ENCODE assay signal across 8 cellular contexts in the genomic region with DNA sequence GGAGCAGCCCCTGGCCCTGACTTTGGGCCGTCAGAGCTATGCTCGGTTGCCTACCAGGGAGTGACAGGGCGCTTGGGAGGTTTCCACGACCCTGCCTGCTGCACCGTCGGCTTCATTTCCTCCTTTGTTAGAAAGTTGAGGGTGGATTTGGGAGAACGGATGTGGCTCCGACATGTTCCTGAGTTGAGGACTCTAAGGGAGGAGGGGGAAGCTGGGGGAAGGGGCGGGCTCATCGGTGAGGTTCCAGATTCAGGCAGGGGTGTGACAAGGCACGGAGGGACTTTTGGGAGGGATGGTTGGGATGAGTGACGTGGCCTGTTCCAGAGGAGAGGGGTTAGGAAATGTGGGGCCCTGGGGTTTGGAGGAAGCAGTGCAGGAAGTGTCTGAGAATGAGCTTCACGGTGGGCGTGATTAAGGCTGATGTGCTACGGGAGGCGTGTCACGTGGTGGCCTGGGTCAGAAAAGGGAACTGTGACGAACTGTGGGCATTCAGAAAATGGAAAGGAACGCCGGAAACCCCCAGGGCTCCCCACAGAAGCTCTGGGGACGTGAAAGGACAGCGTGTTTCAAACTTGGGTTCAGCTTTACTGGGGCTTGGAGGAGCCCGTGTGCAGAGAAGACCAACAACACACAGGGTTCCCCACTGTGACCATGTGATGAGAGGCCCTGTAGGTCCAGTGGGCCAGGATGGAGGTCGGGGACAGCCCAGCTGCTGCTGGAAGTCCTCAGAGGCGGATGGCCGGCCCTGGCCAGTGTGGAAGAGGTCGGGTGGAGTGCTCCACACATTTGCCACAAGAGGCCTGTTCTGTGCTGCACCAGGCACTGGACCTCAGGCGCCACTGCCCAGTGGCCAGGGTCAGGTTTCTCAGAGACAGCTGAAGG. TPM values are rescaled to one million over a fixed set of nuclear protein-coding genes. Genes with fewer than 3 reads are reported as not detected.
A peak's percentile ranks its signal among the peaks of the same experiment; 100 is the strongest.
DNase-seq lines count a peak whose midpoint lies in the region; ATAC-seq, FAIRE-seq and TF ChIP-seq lines count a peak whose summit lies in the region.

No MANE protein-coding gene starts in this region.

- H3K4me3 Mint-ChIP-seq in astrocyte (ENCODE audit: unreplicated experiment) (no peak overlapping the region), mesothelial cell of epicardium (peak overlapping the region; percentile 9)

- H3K4me3 ChIP-seq in astrocyte (ENCODE audit: insufficient read depth, low read depth, low read length): no peak overlapping the region

- H2AFZ ChIP-seq in astrocyte (ENCODE audit: low read depth, low read length): peak overlapping the region; percentile 58

- peak overlapping the region; percentile 68 for H3K9ac ChIP-seq in astrocyte (ENCODE audit: low read length)

- H4K20me1 ChIP-seq in astrocyte (ENCODE audit: insufficient read depth, low read length): peaks cover 3% of the 10 kb centered on the region

- no peaks in the 10 kb centered on the region for H3K36me3 ChIP-seq in astrocyte (ENCODE audit: insufficient read depth, low read length)

- H3K27me3 ChIP-seq in astrocyte (ENCODE audit: insufficient read depth, low read length): no peaks in the 10 kb centered on the region

- H3K27ac ChIP-seq in astrocyte (ENCODE audit: low read depth, low read length): peak overlapping the region; percentile 83

- H3K9me3 Mint-ChIP-seq in astrocyte (ENCODE audit: unreplicated experiment): peaks cover 2% of the 10 kb centered on the region
- no peaks in the 10 kb centered on the region for H3K9me3 Mint-ChIP-seq in mesothelial cell of epicardium

- peak overlapping the region; percentile 68 for H3K4me2 ChIP-seq in astrocyte (ENCODE audit: low read length)

- FAIRE-seq in astrocyte (lab: Jason Lieb, UNC): no peak

- H3K4me1 Mint-ChIP-seq in astrocyte (ENCODE audit: low read depth, unreplicated experiment) (peaks cover 8% of the 10 kb centered on the region), mesothelial cell of epicardium (peaks cover 16% of the 10 kb centered on the region)

- TF ChIP-seq CTCF in astrocyte (IDR thresholded peaks at IDR 0.05; ENCODE audit: insufficient read depth, low read depth, low read length) (no peak), mesothelial cell of epicardium (IDR thresholded peaks at IDR 0.05; ENCODE audit: unreplicated experiment) (no peak)

- peak; percentile 64 for TF ChIP-seq POLR2A in GM18505 (IDR thresholded peaks at IDR 0.05; ENCODE audit: borderline replicate concordance, extremely low read depth, insufficient read depth, insufficient read length)

- peaks cover 30% of the 10 kb centered on the region for H3K4me1 ChIP-seq in astrocyte (ENCODE audit: insufficient read depth, low read length)

- H3K27me3 Mint-ChIP-seq in astrocyte (ENCODE audit: low read depth, unreplicated experiment) (peaks cover 1% of the 10 kb centered on the region), mesothelial cell of epicardium (ENCODE audit: low read depth) (peaks cover 6% of the 10 kb centered on the region)

- H3K27ac Mint-ChIP-seq in astrocyte (ENCODE audit: unreplicated experiment) (no peak overlapping the region), mesothelial cell of epicardium (peak overlapping the region; percentile 27)

- ATAC-seq in GM18505 (IDR thresholded peaks at IDR 0.05; ENCODE audit: unreplicated experiment) (peak; percentile 48), HG02885 (IDR thresholded peaks at IDR 0.05; ENCODE audit: poor library complexity, unreplicated experiment) (peak; percentile 48)

- peaks cover 73% of the 10 kb centered on the region for H3K79me2 ChIP-seq in astrocyte (ENCODE audit: insufficient read depth, low read length)

- peak in 4 of 5 donors; percentile 36 to 77 (median 45) for DNase-seq in T-helper 1 cell
- DNase-seq in astrocyte (ENCODE audit: low read depth): peak; percentile 61
- DNase-seq in mesothelial cell of epicardium (ENCODE audit: low spot score in 2 of 2, unreplicated experiment in 2 of 2): no peak
- peak; percentile 42 to 70 for DNase-seq in stimulated activated CD8-positive, alpha-beta memory T cell treated with anti-CD3 and anti-CD28 coated beads, Interleukin-4, amount 100 ng/mL, for 4 hours (ENCODE audit: low read depth in 2 of 2, low spot score in 1 of 2)
- no peak for DNase-seq in NCI-H2227 (lab: John Stamatoyannopoulos, UW; ENCODE audit: unreplicated experiment)
- DNase-seq in NCI-H1417 (lab: John Stamatoyannopoulos, UW): no peak

- H3K36me3 Mint-ChIP-seq in astrocyte (ENCODE audit: low read depth, unreplicated experiment) (no peaks in the 10 kb centered on the region), mesothelial cell of epicardium (no peaks in the 10 kb centered on the region)

- H3K9me3 ChIP-seq in astrocyte (ENCODE audit: insufficient read depth, low read depth, low read length): no peaks in the 10 kb centered on the region

RNA-seq across cellular contexts. Expression of gene PARVB, which starts 2.8 kb away (rescaled TPM):
- 22.0 and 23.0 TPM in 2 replicates for total RNA-seq in astrocyte
- 21.7 to 23.3 TPM (median 22.1 TPM) in 3 replicates for total RNA-seq in mesothelial cell of epicardium

Comparison
In these comparisons a context has a peak if more than half of its experiments do, and no peak if none do; other contexts are left out.
1. DNase-seq: peak in T-helper 1 cell (4 of 5), astrocyte (single experiment) and stimulated activated CD8-positive, alpha-beta memory T cell treated with anti-CD3 and anti-CD28 coated beads, Interleukin-4, amount 100 ng/mL, for 4 hours (2 of 2); none in mesothelial cell of epicardium (0 of 2), NCI-H2227 (single experiment) and NCI-H1417 (0 of 3).